In genomic region chr13:102907016-102907756, GRCh38 we compare ENCODE assay signal across 14 cellular contexts.
DNase-seq lines count a peak whose midpoint lies in the region; ATAC-seq and TF ChIP-seq lines count a peak whose summit lies in the region.
"Had no signal": no experiment of that assay in that cellular context is flagged by ENCODE, and none has a peak within 500 bp of the region (broad histone marks: within the 10 kb centered on the region; RNA-seq: fewer than 3 reads in every experiment).

No MANE protein-coding gene starts in this region.

- H3K9me3 ChIP-seq in GM23248 (ENCODE audit: low read depth) (no peaks in the 10 kb centered on the region), tibial artery (no peaks in the 10 kb centered on the region)

- H3K4me3 ChIP-seq in GM23248 = no peak overlapping the region
- H3K4me3 ChIP-seq in fibroblast of villous mesenchyme (ENCODE audit: low read depth, low read length) = no peak overlapping the region
- H3K4me3 ChIP-seq in tibial artery = no peak overlapping the region
- H3K4me3 ChIP-seq: smooth muscle cell had no signal

- WGBS in GM23248 (ENCODE audit: low coverage in 1 of 2, low lambda C conversion rate in 2 of 2, missing lambda C conversion rate in 2 of 2), 2 experiments = 2 to 4% methylated on average over 2 of the region's 2 CpGs

- no peaks in the 10 kb centered on the region for H4K20me1 ChIP-seq in GM23248 (ENCODE audit: insufficient read depth)

- intact Hi-C loops in tibial artery (cut with DNase I; ENCODE audit: low total_unique reads) = no loop called here

- H3K27me3 ChIP-seq in GM23248 (replicated peaks; ENCODE audit: insufficient read depth) = peaks cover 3% of the 10 kb centered on the region; the same call in 1 of the 2 replicates
- no peaks in the 10 kb centered on the region for H3K27me3 ChIP-seq in tibial artery

- ATAC-seq in GM18867 (IDR thresholded peaks at IDR 0.05; ENCODE audit: unreplicated experiment) (peak; percentile 75), HG03159 (IDR thresholded peaks at IDR 0.05; ENCODE audit: unreplicated experiment) (peak; percentile 60), HG03135 (IDR thresholded peaks at IDR 0.05; ENCODE audit: unreplicated experiment) (no peak)
- ATAC-seq: CD8-positive, alpha-beta T cell had no signal

- H3K27ac ChIP-seq in GM23248 (no peak overlapping the region), tibial artery (no peak overlapping the region)

- H3F3A ChIP-seq in GM23248 (ENCODE audit: insufficient read depth) = no peaks in the 10 kb centered on the region

- H3K79me2 ChIP-seq in GM23248 (ENCODE audit: insufficient read depth) = no peaks in the 10 kb centered on the region

- no peak overlapping the region for H3K9ac ChIP-seq in GM23248

- TF ChIP-seq CTCF in fibroblast of villous mesenchyme (IDR thresholded peaks at IDR 0.05; ENCODE audit: insufficient read depth, low read depth, low read length) (no peak), tibial artery (IDR thresholded peaks at IDR 0.05) (no peak)

- H3K4me2 ChIP-seq in GM23248 (ENCODE audit: unreplicated experiment) = no peak overlapping the region
- H3K4me2 ChIP-seq: smooth muscle cell had no signal

- in situ Hi-C loops in GM23248 (cut with MboI) = no loop called here

- H3K4me1 ChIP-seq in GM23248 (ENCODE audit: insufficient read depth) (no peaks in the 10 kb centered on the region), tibial artery (no peaks in the 10 kb centered on the region)

- no peak overlapping the region for H2AFZ ChIP-seq in GM23248

- H3K9me2 ChIP-seq in GM23248 (ENCODE audit: insufficient read depth) = no peaks in the 10 kb centered on the region

- DNase-seq in GM23248 (peak; percentile 3), fibroblast of villous mesenchyme (ENCODE audit: low read depth) (peak; percentile 24), AG08396 (ENCODE audit: low spot score) (no peak), tibial artery (no peak)
- DNase-seq: activated CD4-positive, alpha-beta memory T cell treated with anti-CD3 and anti-CD28 coated beads, Interleukin-2, amount 10 ng/mL, durations not matched to agents 7 days and 5 days; activated naive CD4-positive, alpha-beta T cell treated with anti-CD3 and anti-CD28 coated beads, Interleukin-2, amount 10 ng/mL, durations not matched to agents 7 days and 5 days; CD8-positive, alpha-beta T cell; central memory CD4-positive, alpha-beta T cell; NCI-H1930; NCI-H774 had no signal

- H3K36me3 ChIP-seq in GM23248 (ENCODE audit: low read depth) (no peaks in the 10 kb centered on the region), tibial artery (no peaks in the 10 kb centered on the region)

Comparison
In these comparisons a context has a peak if more than half of its experiments do, and no peak if none do; other contexts are left out.
1. DNase-seq: peak in GM23248 (single experiment) and fibroblast of villous mesenchyme (single experiment); none in AG08396 (single experiment) and tibial artery (0 of 2).